In the genomic region with DNA sequence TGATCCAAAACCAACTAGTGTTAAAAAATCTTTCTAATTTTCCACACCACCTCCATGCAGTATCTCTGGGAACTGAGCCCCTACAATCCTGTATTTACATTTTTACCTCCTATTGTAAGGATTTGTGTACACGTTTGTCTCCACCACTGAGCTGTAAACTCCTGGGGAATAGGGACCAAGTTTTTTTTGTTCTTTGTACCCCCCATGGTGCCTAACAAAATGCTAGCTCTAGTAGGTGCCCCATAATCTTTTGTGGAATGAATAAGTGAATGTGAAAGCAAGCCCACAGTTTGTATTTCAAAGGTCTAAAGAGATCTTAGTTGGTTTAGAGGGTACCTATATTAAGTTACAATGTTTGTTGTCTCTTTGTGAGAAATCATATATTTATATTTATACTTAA, we compare ENCODE assay signal across 9 cellular contexts. TPM values are rescaled to one million over a fixed set of nuclear protein-coding genes. Genes with fewer than 3 reads are reported as not detected.
DNase-seq lines count a peak whose midpoint lies in the region; ATAC-seq and TF ChIP-seq lines count a peak whose summit lies in the region.
"Had no signal": no experiment of that assay in that cellular context is flagged by ENCODE, and none has a peak within 500 bp of the region (broad histone marks: within the 10 kb centered on the region; RNA-seq: fewer than 3 reads in every experiment).

No MANE protein-coding gene starts in this region.

- no TSS peak for BruUV-seq in Panc1 (replicated peaks; lab: Mats Ljungman, UMichigan)

- ATAC-seq in Panc1 (no peak), GM18873 (IDR thresholded peaks at IDR 0.05; ENCODE audit: low FRiP score, unreplicated experiment) (no peak)

- H3K4me3 Mint-ChIP-seq in CD14-positive monocyte, result peak overlapping the region; percentile 97 to 98
- H3K4me3 Mint-ChIP-seq in progenitor cell of endocrine pancreas (ENCODE audit: low read depth), result peak overlapping the region; percentile 91

- H3K4me3 ChIP-seq in Panc1 (ENCODE audit: low read depth in 2 of 2, low read length in 2 of 2), result peak overlapping the region; percentile 47 to 92; a peak in 3 of 4 replicates
- peak overlapping the region; percentile 54 for H3K4me3 ChIP-seq in fibroblast of mammary gland (ENCODE audit: control insufficient read depth, low read depth, low read length)

- no peak for DNase-seq in CD14-positive monocyte (ENCODE audit: low spot score)
- no peak for DNase-seq in Panc1 (ENCODE audit: low read depth, low spot score)
- no peak for DNase-seq in fibroblast of mammary gland (ENCODE audit: low read depth)
- no peak for DNase-seq in progenitor cell of endocrine pancreas (ENCODE audit: low spot score, unreplicated experiment)
- no peak for DNase-seq in NAMALWA (ENCODE audit: low spot score)
- DNase-seq in pons (ENCODE audit: low spot score), result no peak
- DNase-seq in posterior vena cava (ENCODE audit: low spot score), result no peak
- DNase-seq: left cardiac atrium had no signal

- POLR2A ChIA-PET in Panc1 (lab: Charles Lee), result no interaction called here

- H3K9me3 Mint-ChIP-seq in CD14-positive monocyte, result peaks cover 0 to 5% (median 0%) of the 10 kb centered on the region in 7 donors
- H3K9me3 Mint-ChIP-seq in progenitor cell of endocrine pancreas (ENCODE audit: low read depth), result no peaks in the 10 kb centered on the region

- peaks cover 4% of the 10 kb centered on the region; the same call in 1 of the 2 replicates for H3K27me3 ChIP-seq in Panc1 (ENCODE audit: control insufficient read depth, insufficient read depth, low read length)

- H3K36me3 ChIP-seq in Panc1 (ENCODE audit: control insufficient read depth, insufficient read depth, low read length), result no peaks in the 10 kb centered on the region; the same call in 1 of the 2 replicates

- H3K4me1 Mint-ChIP-seq in CD14-positive monocyte, result peaks cover 40% of the 10 kb centered on the region
- H3K4me1 Mint-ChIP-seq in progenitor cell of endocrine pancreas (ENCODE audit: low read depth), result peaks cover 19% of the 10 kb centered on the region

- intact Hi-C loops in CD14-positive monocyte (cut with micrococcal nuclease) (no loop called here), Panc1 (cut with micrococcal nuclease; ENCODE audit: unreplicated experiment) (no loop called here), posterior vena cava (cut with DNase I) (loop anchor here in 1 of 2 donors (10.0 kb wide), 1 partner anchor 92 kb away; no protein-coding TSS in a partner anchor)

- in situ Hi-C loops in Panc1 (cut with HindIII; ENCODE audit: low pct_unique_long_range_greater_than_20kb, low sequenced_read_pairs), result no loop called here

- peaks cover 4% of the 10 kb centered on the region; the same call in 1 of the 2 replicates for H3K4me1 ChIP-seq in Panc1 (ENCODE audit: control insufficient read depth, insufficient read depth, low read length)

- H3K36me3 Mint-ChIP-seq in CD14-positive monocyte (peaks cover 5 to 10% of the 10 kb centered on the region in 2 donors), progenitor cell of endocrine pancreas (ENCODE audit: insufficient read depth) (no peaks in the 10 kb centered on the region)

- no peaks in the 10 kb centered on the region for H3K9me3 ChIP-seq in Panc1 (ENCODE audit: control insufficient read depth, insufficient read depth, low read depth, low read length)

- H3K27me3 Mint-ChIP-seq in CD14-positive monocyte (ENCODE audit: low read depth in 3 of 3), result peaks cover 55 to 56% (median 55%) of the 10 kb centered on the region in 3 donors
- peaks cover 10% of the 10 kb centered on the region for H3K27me3 Mint-ChIP-seq in progenitor cell of endocrine pancreas

- H3K27ac Mint-ChIP-seq in CD14-positive monocyte, result peak overlapping the region in 1 of 7 donors; percentile 34
- peak overlapping the region; percentile 91 for H3K27ac Mint-ChIP-seq in progenitor cell of endocrine pancreas

- H3K27ac ChIP-seq in Panc1 (ENCODE audit: low read length), result no peak overlapping the region

- CTCF ChIA-PET in Panc1 (lab: Charles Lee), result no interaction called here

- TF ChIP-seq CTCF in CD14-positive monocyte (IDR thresholded peaks at IDR 0.05) (no peak), Panc1 (IDR thresholded peaks at IDR 0.05) (no peak; the same call in 1 of the 2 replicates), fibroblast of mammary gland (conservative IDR thresholded peaks at IDR 0.05; ENCODE audit: control insufficient read depth, insufficient read depth, low read depth, low read length) (no peak), progenitor cell of endocrine pancreas (IDR thresholded peaks at IDR 0.05; ENCODE audit: unreplicated experiment) (no peak)

RNA-seq across cellular contexts. Expression of a gene that starts 0.9 kb away (rescaled TPM):
- 10 to 100 TPM; 34.6 to 46.3 TPM for polyA plus RNA-seq in CD14-positive monocyte
- total RNA-seq in Panc1 (2021; ENCODE audit: unreplicated experiment) (29.6 TPM), progenitor cell of endocrine pancreas (123 and 140 TPM in 2 replicates), posterior vena cava (10 to 100 TPM; 53.3 to 83.6 TPM)
- 17.1 TPM for polyA plus RNA-seq in Panc1 (2012; ENCODE audit: insufficient read length)
